In genomic region chr11:35334385-35335090, GRCh38 we compare ENCODE assay signal across 1 cellular context.
TF ChIP-seq lines count a peak whose summit lies in the region.

No MANE protein-coding gene starts in this region.

TF ChIP-seq in GM12878, 131 proteins besides CTCF, POLR2A, EP300 and RAD21 (continued from another document and continues in another):
- TF ChIP-seq, protein P1, sequence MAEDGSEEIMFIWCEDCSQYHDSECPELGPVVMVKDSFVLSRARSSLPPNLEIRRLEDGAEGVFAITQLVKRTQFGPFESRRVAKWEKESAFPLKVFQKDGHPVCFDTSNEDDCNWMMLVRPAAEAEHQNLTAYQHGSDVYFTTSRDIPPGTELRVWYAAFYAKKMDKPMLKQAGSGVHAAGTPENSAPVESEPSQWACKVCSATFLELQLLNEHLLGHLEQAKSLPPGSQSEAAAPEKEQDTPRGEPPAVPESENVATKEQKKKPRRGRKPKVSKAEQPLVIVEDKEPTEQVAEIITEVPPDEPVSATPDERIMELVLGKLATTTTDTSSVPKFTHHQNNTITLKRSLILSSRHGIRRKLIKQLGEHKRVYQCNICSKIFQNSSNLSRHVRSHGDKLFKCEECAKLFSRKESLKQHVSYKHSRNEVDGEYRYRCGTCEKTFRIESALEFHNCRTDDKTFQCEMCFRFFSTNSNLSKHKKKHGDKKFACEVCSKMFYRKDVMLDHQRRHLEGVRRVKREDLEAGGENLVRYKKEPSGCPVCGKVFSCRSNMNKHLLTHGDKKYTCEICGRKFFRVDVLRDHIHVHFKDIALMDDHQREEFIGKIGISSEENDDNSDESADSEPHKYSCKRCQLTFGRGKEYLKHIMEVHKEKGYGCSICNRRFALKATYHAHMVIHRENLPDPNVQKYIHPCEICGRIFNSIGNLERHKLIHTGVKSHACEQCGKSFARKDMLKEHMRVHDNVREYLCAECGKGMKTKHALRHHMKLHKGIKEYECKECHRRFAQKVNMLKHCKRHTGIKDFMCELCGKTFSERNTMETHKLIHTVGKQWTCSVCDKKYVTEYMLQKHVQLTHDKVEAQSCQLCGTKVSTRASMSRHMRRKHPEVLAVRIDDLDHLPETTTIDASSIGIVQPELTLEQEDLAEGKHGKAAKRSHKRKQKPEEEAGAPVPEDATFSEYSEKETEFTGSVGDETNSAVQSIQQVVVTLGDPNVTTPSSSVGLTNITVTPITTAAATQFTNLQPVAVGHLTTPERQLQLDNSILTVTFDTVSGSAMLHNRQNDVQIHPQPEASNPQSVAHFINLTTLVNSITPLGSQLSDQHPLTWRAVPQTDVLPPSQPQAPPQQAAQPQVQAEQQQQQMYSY (CRISPR knock-in tag; IDR thresholded peaks at IDR 0.05): no peak
- TF ChIP-seq EED (IDR thresholded peaks at IDR 0.05; ENCODE audit: low read depth): no peak
- no peak for TF ChIP-seq SUPT20H (IDR thresholded peaks at IDR 0.05; ENCODE audit: borderline replicate concordance, control insufficient read depth, low read depth, low read length)
- TF ChIP-seq ESRRA (IDR thresholded peaks at IDR 0.05; ENCODE audit: low read length): no peak
- TF ChIP-seq KAT2A (conservative IDR thresholded peaks at IDR 0.05; ENCODE audit: control insufficient read depth, low read depth, low read length): no peak
- 0 out of 2 replicates have a peak, but pooled peaks have one; percentile 41 for TF ChIP-seq NBN (IDR thresholded peaks at IDR 0.05)
- TF ChIP-seq, protein P2, sequence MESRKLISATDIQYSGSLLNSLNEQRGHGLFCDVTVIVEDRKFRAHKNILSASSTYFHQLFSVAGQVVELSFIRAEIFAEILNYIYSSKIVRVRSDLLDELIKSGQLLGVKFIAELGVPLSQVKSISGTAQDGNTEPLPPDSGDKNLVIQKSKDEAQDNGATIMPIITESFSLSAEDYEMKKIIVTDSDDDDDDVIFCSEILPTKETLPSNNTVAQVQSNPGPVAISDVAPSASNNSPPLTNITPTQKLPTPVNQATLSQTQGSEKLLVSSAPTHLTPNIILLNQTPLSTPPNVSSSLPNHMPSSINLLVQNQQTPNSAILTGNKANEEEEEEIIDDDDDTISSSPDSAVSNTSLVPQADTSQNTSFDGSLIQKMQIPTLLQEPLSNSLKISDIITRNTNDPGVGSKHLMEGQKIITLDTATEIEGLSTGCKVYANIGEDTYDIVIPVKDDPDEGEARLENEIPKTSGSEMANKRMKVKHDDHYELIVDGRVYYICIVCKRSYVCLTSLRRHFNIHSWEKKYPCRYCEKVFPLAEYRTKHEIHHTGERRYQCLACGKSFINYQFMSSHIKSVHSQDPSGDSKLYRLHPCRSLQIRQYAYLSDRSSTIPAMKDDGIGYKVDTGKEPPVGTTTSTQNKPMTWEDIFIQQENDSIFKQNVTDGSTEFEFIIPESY (IDR thresholded peaks at IDR 0.05): no peak
- 0 out of 4 replicates have a peak, but pooled peaks have one; percentile 8 to 23 for TF ChIP-seq BHLHE40 (IDR thresholded peaks at IDR 0.05; ENCODE audit: borderline replicate concordance in 1 of 2, low read depth in 2 of 2, low read length in 1 of 2)
- TF ChIP-seq HCFC1 (IDR thresholded peaks at IDR 0.05; ENCODE audit: low read length): no peak
- no peak for TF ChIP-seq ZNF274 (IDR thresholded peaks at IDR 0.05; ENCODE audit: insufficient read depth, insufficient read length)
- TF ChIP-seq, protein P3, sequence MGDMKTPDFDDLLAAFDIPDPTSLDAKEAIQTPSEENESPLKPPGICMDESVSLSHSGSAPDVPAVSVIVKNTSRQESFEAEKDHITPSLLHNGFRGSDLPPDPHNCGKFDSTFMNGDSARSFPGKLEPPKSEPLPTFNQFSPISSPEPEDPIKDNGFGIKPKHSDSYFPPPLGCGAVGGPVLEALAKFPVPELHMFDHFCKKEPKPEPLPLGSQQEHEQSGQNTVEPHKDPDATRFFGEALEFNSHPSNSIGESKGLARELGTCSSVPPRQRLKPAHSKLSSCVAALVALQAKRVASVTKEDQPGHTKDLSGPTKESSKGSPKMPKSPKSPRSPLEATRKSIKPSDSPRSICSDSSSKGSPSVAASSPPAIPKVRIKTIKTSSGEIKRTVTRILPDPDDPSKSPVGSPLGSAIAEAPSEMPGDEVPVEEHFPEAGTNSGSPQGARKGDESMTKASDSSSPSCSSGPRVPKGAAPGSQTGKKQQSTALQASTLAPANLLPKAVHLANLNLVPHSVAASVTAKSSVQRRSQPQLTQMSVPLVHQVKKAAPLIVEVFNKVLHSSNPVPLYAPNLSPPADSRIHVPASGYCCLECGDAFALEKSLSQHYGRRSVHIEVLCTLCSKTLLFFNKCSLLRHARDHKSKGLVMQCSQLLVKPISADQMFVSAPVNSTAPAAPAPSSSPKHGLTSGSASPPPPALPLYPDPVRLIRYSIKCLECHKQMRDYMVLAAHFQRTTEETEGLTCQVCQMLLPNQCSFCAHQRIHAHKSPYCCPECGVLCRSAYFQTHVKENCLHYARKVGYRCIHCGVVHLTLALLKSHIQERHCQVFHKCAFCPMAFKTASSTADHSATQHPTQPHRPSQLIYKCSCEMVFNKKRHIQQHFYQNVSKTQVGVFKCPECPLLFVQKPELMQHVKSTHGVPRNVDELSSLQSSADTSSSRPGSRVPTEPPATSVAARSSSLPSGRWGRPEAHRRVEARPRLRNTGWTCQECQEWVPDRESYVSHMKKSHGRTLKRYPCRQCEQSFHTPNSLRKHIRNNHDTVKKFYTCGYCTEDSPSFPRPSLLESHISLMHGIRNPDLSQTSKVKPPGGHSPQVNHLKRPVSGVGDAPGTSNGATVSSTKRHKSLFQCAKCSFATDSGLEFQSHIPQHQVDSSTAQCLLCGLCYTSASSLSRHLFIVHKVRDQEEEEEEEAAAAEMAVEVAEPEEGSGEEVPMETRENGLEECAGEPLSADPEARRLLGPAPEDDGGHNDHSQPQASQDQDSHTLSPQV (IDR thresholded peaks at IDR 0.05): no peak
- TF ChIP-seq, protein P4, sequence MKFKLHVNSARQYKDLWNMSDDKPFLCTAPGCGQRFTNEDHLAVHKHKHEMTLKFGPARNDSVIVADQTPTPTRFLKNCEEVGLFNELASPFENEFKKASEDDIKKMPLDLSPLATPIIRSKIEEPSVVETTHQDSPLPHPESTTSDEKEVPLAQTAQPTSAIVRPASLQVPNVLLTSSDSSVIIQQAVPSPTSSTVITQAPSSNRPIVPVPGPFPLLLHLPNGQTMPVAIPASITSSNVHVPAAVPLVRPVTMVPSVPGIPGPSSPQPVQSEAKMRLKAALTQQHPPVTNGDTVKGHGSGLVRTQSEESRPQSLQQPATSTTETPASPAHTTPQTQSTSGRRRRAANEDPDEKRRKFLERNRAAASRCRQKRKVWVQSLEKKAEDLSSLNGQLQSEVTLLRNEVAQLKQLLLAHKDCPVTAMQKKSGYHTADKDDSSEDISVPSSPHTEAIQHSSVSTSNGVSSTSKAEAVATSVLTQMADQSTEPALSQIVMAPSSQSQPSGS (IDR thresholded peaks at IDR 0.05; ENCODE audit: low read length): no peak
- TF ChIP-seq GABPA (IDR thresholded peaks at IDR 0.05; ENCODE audit: low read depth): no peak
- TF ChIP-seq CHD1 (IDR thresholded peaks at IDR 0.05; ENCODE audit: low read depth, low read length): no peak
- no peak for TF ChIP-seq ZBED1 (IDR thresholded peaks at IDR 0.05; ENCODE audit: borderline replicate concordance)
- TF ChIP-seq RELA (IDR thresholded peaks at IDR 0.05; ENCODE audit: borderline replicate concordance, partially characterized antibody): no peak
- no peak for TF ChIP-seq PBX3 (IDR thresholded peaks at IDR 0.05; ENCODE audit: insufficient replicate concordance, low read depth, low read length)
- TF ChIP-seq MAX (IDR thresholded peaks at IDR 0.05; ENCODE audit: low read depth, low read length): no peak
- peak; percentile 68 for TF ChIP-seq PKNOX1 (IDR thresholded peaks at IDR 0.05)
- peak; percentile 66 for TF ChIP-seq MTA2 (IDR thresholded peaks at IDR 0.05; ENCODE audit: low read depth)
- no peak for TF ChIP-seq POLR2AphosphoS5 (IDR thresholded peaks at IDR 0.05; ENCODE audit: low read length)
- TF ChIP-seq POU2F2 (IDR thresholded peaks at IDR 0.05; ENCODE audit: borderline replicate concordance, low read depth, low read length): no peak
- no peak for TF ChIP-seq ZNF622 (IDR thresholded peaks at IDR 0.05)
- TF ChIP-seq HDAC6 (IDR thresholded peaks at IDR 0.05; ENCODE audit: unreplicated experiment): no peak
- no peak for TF ChIP-seq MYB (IDR thresholded peaks at IDR 0.05; ENCODE audit: borderline replicate concordance, low read depth, low read length)
- TF ChIP-seq BRCA1 (IDR thresholded peaks at IDR 0.05; ENCODE audit: low read depth, low read length): no peak
- no peak for TF ChIP-seq TAF1 (IDR thresholded peaks at IDR 0.05; ENCODE audit: borderline replicate concordance, low read depth, low read length)
- no peak for TF ChIP-seq ZNF217 (IDR thresholded peaks at IDR 0.05)
- no peak for TF ChIP-seq IRF3 (IDR thresholded peaks at IDR 0.05)
- TF ChIP-seq PAX8 (IDR thresholded peaks at IDR 0.05): no peak
- no peak for TF ChIP-seq SIX5 (IDR thresholded peaks at IDR 0.05; ENCODE audit: low read depth, low read length, severe bottlenecking)
- no peak for TF ChIP-seq BCL11A (IDR thresholded peaks at IDR 0.05; ENCODE audit: low read depth, low read length)
- no peak for TF ChIP-seq IRF4 (IDR thresholded peaks at IDR 0.05; ENCODE audit: low read depth, low read length)
- no peak for TF ChIP-seq FOXM1 (IDR thresholded peaks at IDR 0.05; ENCODE audit: low read depth, low read length)
- TF ChIP-seq, protein P5, sequence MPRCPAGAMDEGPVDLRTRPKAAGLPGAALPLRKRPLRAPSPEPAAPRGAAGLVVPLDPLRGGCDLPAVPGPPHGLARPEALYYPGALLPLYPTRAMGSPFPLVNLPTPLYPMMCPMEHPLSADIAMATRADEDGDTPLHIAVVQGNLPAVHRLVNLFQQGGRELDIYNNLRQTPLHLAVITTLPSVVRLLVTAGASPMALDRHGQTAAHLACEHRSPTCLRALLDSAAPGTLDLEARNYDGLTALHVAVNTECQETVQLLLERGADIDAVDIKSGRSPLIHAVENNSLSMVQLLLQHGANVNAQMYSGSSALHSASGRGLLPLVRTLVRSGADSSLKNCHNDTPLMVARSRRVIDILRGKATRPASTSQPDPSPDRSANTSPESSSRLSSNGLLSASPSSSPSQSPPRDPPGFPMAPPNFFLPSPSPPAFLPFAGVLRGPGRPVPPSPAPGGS (IDR thresholded peaks at IDR 0.05; ENCODE audit: borderline replicate concordance, insufficient read depth, low read depth, low read length, poor library complexity, severe bottlenecking): peak; percentile 81
- TF ChIP-seq ZNF24 (IDR thresholded peaks at IDR 0.05): no peak
- TF ChIP-seq NFYA (IDR thresholded peaks at IDR 0.05; ENCODE audit: borderline replicate concordance, low read depth, low read length): no peak
- no peak for TF ChIP-seq SIN3A (IDR thresholded peaks at IDR 0.05; ENCODE audit: low read depth, low read length)
- no peak for TF ChIP-seq POLR2AphosphoS2 (IDR thresholded peaks at IDR 0.05; ENCODE audit: low read depth, low read length)
- no peak for TF ChIP-seq USF1 (IDR thresholded peaks at IDR 0.05; ENCODE audit: borderline replicate concordance, extremely low read length, insufficient read depth, low read depth, low read length)
- TF ChIP-seq NR2C1 (IDR thresholded peaks at IDR 0.05): no peak
- no peak for TF ChIP-seq TCF3 (IDR thresholded peaks at IDR 0.05; ENCODE audit: borderline replicate concordance, insufficient read depth, low read depth, low read length)
- TF ChIP-seq MLLT1 (IDR thresholded peaks at IDR 0.05): peak; percentile 98
